ENCODE assay signal across 8 cellular contexts in genomic region chr3:159252772-159253384, GRCh38.
DNase-seq lines count a peak whose midpoint lies in the region; ATAC-seq, FAIRE-seq and TF ChIP-seq lines count a peak whose summit lies in the region.

No MANE protein-coding gene starts in this region.

- H3K9me3 ChIP-seq in HepG2 (ENCODE audit: low read length): peaks cover 30% of the 10 kb centered on the region

- H3K4me3 ChIP-seq in HepG2 (replicated peaks in 1 of 3; ENCODE audit: insufficient read depth in 1 of 3, low read depth in 2 of 3, low read length in 3 of 3): no peak overlapping the region

- H3K4me2 ChIP-seq in HepG2 (ENCODE audit: low read depth, low read length): no peak overlapping the region

- no peaks in the 10 kb centered on the region for H4K20me1 ChIP-seq in HepG2 (ENCODE audit: insufficient read depth, low read length)

- no peaks in the 10 kb centered on the region for H3K9me3 Mint-ChIP-seq in WTC11

- CTCF ChIA-PET in WTC11 (lab: Charles Lee): interaction anchor here (0.7 to 2.4 kb wide), 15 partner anchors 8 to 525 kb away, joined by 3 to 8 read pairs (median 4); partner anchors contain the start of gene MFSD1
- CTCF ChIA-PET in HepG2 (lab: Yijun Ruan, JAX; ENCODE audit: low intra/inter-chr PET ratio, low total read pairs): no interaction called here

- no peak overlapping the region for H3K27ac Mint-ChIP-seq in WTC11

- no peaks in the 10 kb centered on the region for H3K4me1 Mint-ChIP-seq in WTC11

- ATAC-seq in WTC11: peak; percentile 34; the same call in 1 of the 2 replicates
- ATAC-seq in HepG2: no peak
- no peak for ATAC-seq in HG02884 (IDR thresholded peaks at IDR 0.05; ENCODE audit: unreplicated experiment)

- no peak overlapping the region for H3K9ac ChIP-seq in HepG2 (ENCODE audit: insufficient read depth, low read depth, low read length)

- no peak for TF ChIP-seq POLR2A in HepG2 (IDR thresholded peaks at IDR 0.05; ENCODE audit: insufficient read depth in 1 of 2, low read depth in 2 of 2, low read length in 2 of 2)

- no peak for TF ChIP-seq RAD21 in HepG2 (CRISPR knock-in tag; IDR thresholded peaks at IDR 0.05)

- no peak overlapping the region for H2AFZ ChIP-seq in HepG2 (ENCODE audit: low read length)

- no peaks in the 10 kb centered on the region for H3K36me3 Mint-ChIP-seq in WTC11

- peak; percentile 21 for FAIRE-seq in HepG2 (lab: Jason Lieb, UNC)

- DNase-seq in NCI-H748 (lab: John Stamatoyannopoulos, UW; ENCODE audit: unreplicated experiment): peak; percentile 42
- DNase-seq in NCI-H748 treated with DMSO at 0.1 percent for 48 hours (lab: John Stamatoyannopoulos, UW): no peak
- peak; percentile 68 for DNase-seq in NAMALWA (ENCODE audit: low spot score)
- DNase-seq in WTC11 (ENCODE audit: low spot score): no peak
- peak; percentile 10 for DNase-seq in HepG2 (ENCODE audit: low spot score)
- no peak for DNase-seq in middle frontal gyrus (ENCODE audit: extremely low spot score, low spot score)
- no peak for DNase-seq in pons (ENCODE audit: low spot score)

- H3K79me2 ChIP-seq in HepG2 (ENCODE audit: insufficient read depth, low read length): no peaks in the 10 kb centered on the region

- no peaks in the 10 kb centered on the region for H3K4me1 ChIP-seq in HepG2 (ENCODE audit: insufficient read depth, low read length)

- peak; percentile 80 for TF ChIP-seq CTCF in WTC11 (IDR thresholded peaks at IDR 0.05)
- peak; percentile 51 for TF ChIP-seq CTCF in HepG2 (CRISPR knock-in tag; IDR thresholded peaks at IDR 0.05)

- H3K27ac ChIP-seq in HepG2 (ENCODE audit: extremely low read length, insufficient read depth, low read length): no peak overlapping the region

- H3K4me3 Mint-ChIP-seq in WTC11: no peak overlapping the region

- TF ChIP-seq EP300 in HepG2 (IDR thresholded peaks at IDR 0.05; ENCODE audit: low read depth in 2 of 2, low read length in 2 of 2) (no peak), HepG2 (CRISPR knock-in tag; IDR thresholded peaks at IDR 0.05; ENCODE audit: borderline replicate concordance) (no peak)

- intact Hi-C loops in HepG2 (cut with micrococcal nuclease; ENCODE audit: unreplicated experiment): loop anchor here (2.0 kb wide), 3 partner anchors 122 to 452 kb away; no protein-coding TSS in a partner anchor

- POLR2A ChIA-PET in WTC11 (lab: Charles Lee) (no interaction called here), HepG2 (lab: Yijun Ruan, JAX) (no interaction called here)

- in situ Hi-C loops in HepG2 (cut with HindIII; ENCODE audit: extremely low pct_ligation_motif_present, low pct_unique_long_range_greater_than_20kb): loop anchor here (10.0 to 25.0 kb wide), 2 partner anchors 118 to 734 kb away; partner anchors contain the start of gene IL12A

- 0% methylated on average over 2 of the region's 2 CpGs for WGBS in HepG2 (ENCODE audit: low lambda C conversion rate)

- BruUV-seq in HepG2 (replicated peaks; lab: Mats Ljungman, UMichigan): no TSS peak

- H3K36me3 ChIP-seq in HepG2 (replicated peaks in 1 of 2; ENCODE audit: control insufficient read depth in 1 of 2, insufficient read depth in 2 of 2, low read length in 2 of 2): no peaks in the 10 kb centered on the region

- H3K27me3 ChIP-seq in HepG2 (ENCODE audit: control insufficient read depth in 1 of 2, insufficient read depth in 2 of 2, low read length in 2 of 2): no peaks in the 10 kb centered on the region

- H3K27me3 Mint-ChIP-seq in WTC11 (ENCODE audit: low read depth): no peaks in the 10 kb centered on the region; the same call in 1 of the 2 replicates

TF ChIP-seq in WTC11, 78 proteins besides CTCF, POLR2A, EP300 and RAD21 (continues in another document):
- TF ChIP-seq FOXP1 (CRISPR knock-in tag; IDR thresholded peaks at IDR 0.05; ENCODE audit: borderline replicate concordance) (no peak), ESRRA (CRISPR knock-in tag; IDR thresholded peaks at IDR 0.05; ENCODE audit: borderline replicate concordance) (no peak), GTF2I (CRISPR knock-in tag; conservative IDR thresholded peaks at IDR 0.05) (no peak), MAX (CRISPR knock-in tag; IDR thresholded peaks at IDR 0.05) (no peak), ERG (CRISPR knock-in tag; IDR thresholded peaks at IDR 0.05) (no peak), STAT6 (CRISPR knock-in tag; conservative IDR thresholded peaks at IDR 0.05; ENCODE audit: low read depth) (no peak)

TF ChIP-seq in HepG2, 621 proteins besides CTCF, POLR2A, EP300 and RAD21:
- TF ChIP-seq STAG1 (CRISPR knock-in tag; IDR thresholded peaks at IDR 0.05) (peak; percentile 48), RNF2 (conservative IDR thresholded peaks at IDR 0.05; ENCODE audit: low read depth) (no peak), SOX5 (CRISPR knock-in tag; IDR thresholded peaks at IDR 0.05; ENCODE audit: borderline replicate concordance) (no peak), CHD4 (IDR thresholded peaks at IDR 0.05; ENCODE audit: borderline replicate concordance, low read length) (no peak), FOXA3 (CRISPR knock-in tag; IDR thresholded peaks at IDR 0.05) (no peak), GLI4 (CRISPR knock-in tag; IDR thresholded peaks at IDR 0.05; ENCODE audit: borderline replicate concordance) (no peak), NR3C1 (CRISPR knock-in tag; IDR thresholded peaks at IDR 0.05) (no peak)

Comparison
In these comparisons a context has a peak if more than half of its experiments do, and no peak if none do; other contexts are left out.
1. DNase-seq: peak in NCI-H748 (single experiment), NAMALWA (single experiment) and HepG2 (single experiment); none in NCI-H748 treated with DMSO at 0.1 percent for 48 hours (single experiment), WTC11 (single experiment), middle frontal gyrus (single experiment) and pons (single experiment).